Comparison of ENCODE assay signal across 19 cellular contexts in genomic region chr4:36230523-36230922, GRCh38. TPM values are rescaled to one million over a fixed set of nuclear protein-coding genes. Genes with fewer than 3 reads are reported as not detected.
DNase-seq lines count a peak whose midpoint lies in the region; ATAC-seq, FAIRE-seq and TF ChIP-seq lines count a peak whose summit lies in the region.
"Had no signal": no experiment of that assay in that cellular context is flagged by ENCODE, and none has a peak within 500 bp of the region (broad histone marks: within the 10 kb centered on the region; RNA-seq: fewer than 3 reads in every experiment).

No MANE protein-coding gene starts in this region.

- peaks cover 7% of the 10 kb centered on the region for H3K9me3 Mint-ChIP-seq in CD4-positive, alpha-beta T cell
- peaks cover 2% of the 10 kb centered on the region for H3K9me3 Mint-ChIP-seq in memory B cell
- H3K9me3 Mint-ChIP-seq: GM23338 had no signal

- peak; percentile 38 for FAIRE-seq in colon (lab: Jason Lieb, UNC)
- FAIRE-seq: A204.1 had no signal

- H3K4me1 Mint-ChIP-seq in CD4-positive, alpha-beta T cell (ENCODE audit: low read depth), result peaks cover 97% of the 10 kb centered on the region
- H3K4me1 Mint-ChIP-seq in memory B cell, result peaks cover 44% of the 10 kb centered on the region
- H3K4me1 Mint-ChIP-seq: GM23338 had no signal

- intact Hi-C loops in CD4-positive, alpha-beta T cell (cut with DNase I, micrococcal nuclease), result no loop called here

- H3K27me3 ChIP-seq in CD4-positive, alpha-beta T cell (ENCODE audit: control insufficient read depth, insufficient read depth, low read length), result no peaks in the 10 kb centered on the region
- H3K27me3 ChIP-seq: BLaER1 treated with 17β-estradiol and CSF1 and Interleukin-3, amounts not matched to agents 10 nM and 100 nM; SJSA1 had no signal

- H3K36me3 Mint-ChIP-seq in CD4-positive, alpha-beta T cell (ENCODE audit: low read depth), result peaks cover 36% of the 10 kb centered on the region
- peaks cover 25% of the 10 kb centered on the region for H3K36me3 Mint-ChIP-seq in memory B cell

- TF ChIP-seq CTCF in CD4-positive, alpha-beta T cell (IDR thresholded peaks at IDR 0.05), result no peak

- no peak overlapping the region for H3K4me3 Mint-ChIP-seq in CD4-positive, alpha-beta T cell
- no peak overlapping the region for H3K4me3 Mint-ChIP-seq in memory B cell
- H3K4me3 Mint-ChIP-seq: GM23338 had no signal

- CTCF ChIA-PET in CD4-positive, alpha-beta T cell (lab: Charles Lee), result no interaction called here

- H3K27ac ChIP-seq in CD4-positive, alpha-beta T cell (ENCODE audit: low read depth, low read length), result no peak overlapping the region
- H3K27ac ChIP-seq: BLaER1 treated with 17β-estradiol and CSF1 and Interleukin-3, amounts not matched to agents 10 nM and 100 nM; SJSA1 had no signal

- no peaks in the 10 kb centered on the region for H3K9me3 ChIP-seq in CD4-positive, alpha-beta T cell (ENCODE audit: control insufficient read depth, low read length)
- H3K9me3 ChIP-seq: SJSA1 had no signal

- DNase-seq in CD4-positive, alpha-beta T cell, result no peak
- DNase-seq in NCI-H526 (lab: John Stamatoyannopoulos, UW) (peak; percentile 5 to 59), memory B cell (ENCODE audit: low spot score in 2 of 2) (no peak), inferior parietal cortex (ENCODE audit: extremely low spot score) (no peak), UCSD-AML1 (lab: John Stamatoyannopoulos, UW; ENCODE audit: unreplicated experiment) (no peak), SW 1271 (lab: John Stamatoyannopoulos, UW) (no peak), iPS-NIHi11 (ENCODE audit: low spot score) (no peak)
- DNase-seq: EL, NCI-H1417 treated with DMSO at 0.1 percent for 48 hours, NCI-H1930, NCI-H2171, NCI-H446 treated with DMSO at 0.1 percent for 48 hours, NCI-H774 had no signal

- ATAC-seq in CD4-positive, alpha-beta T cell (ENCODE audit: poor library complexity), result no peak
- ATAC-seq in memory B cell (ENCODE audit: low read depth), result no peak
- ATAC-seq: GM23338, HCT116 had no signal

- peak overlapping the region; percentile 42 for H3K27ac Mint-ChIP-seq in CD4-positive, alpha-beta T cell
- peak overlapping the region; percentile 42 for H3K27ac Mint-ChIP-seq in memory B cell
- H3K27ac Mint-ChIP-seq: GM23338 had no signal

- H3K27me3 Mint-ChIP-seq in CD4-positive, alpha-beta T cell, result no peaks in the 10 kb centered on the region
- H3K27me3 Mint-ChIP-seq in memory B cell, result no peaks in the 10 kb centered on the region

- POLR2A ChIA-PET in CD4-positive, alpha-beta T cell (lab: Charles Lee), result no interaction called here

RNA-seq across cellular contexts. Expression of gene ARAP2, which starts 13.8 kb away (rescaled TPM):
- total RNA-seq in CD4-positive, alpha-beta T cell, result 10 to 100 TPM; 54.3 to 63.4 TPM

RNA-seq across cellular contexts. Expression of gene DTHD1, which starts 50.9 kb away (rescaled TPM):
- under 1 TPM; 0.11 to 0.16 TPM for total RNA-seq in CD4-positive, alpha-beta T cell
- total RNA-seq: GM23338, SJSA1 had no signal

Comparison
In these comparisons a context has a peak if more than half of its experiments do, and no peak if none do; other contexts are left out.
1. DNase-seq: peak in NCI-H526 (2 of 2); none in CD4-positive, alpha-beta T cell (0 of 10), memory B cell (0 of 2), inferior parietal cortex (single experiment), UCSD-AML1 (single experiment), SW 1271 (0 of 2) and iPS-NIHi11 (single experiment).